8 cellular contexts compared by ENCODE assay signal in the genomic region with DNA sequence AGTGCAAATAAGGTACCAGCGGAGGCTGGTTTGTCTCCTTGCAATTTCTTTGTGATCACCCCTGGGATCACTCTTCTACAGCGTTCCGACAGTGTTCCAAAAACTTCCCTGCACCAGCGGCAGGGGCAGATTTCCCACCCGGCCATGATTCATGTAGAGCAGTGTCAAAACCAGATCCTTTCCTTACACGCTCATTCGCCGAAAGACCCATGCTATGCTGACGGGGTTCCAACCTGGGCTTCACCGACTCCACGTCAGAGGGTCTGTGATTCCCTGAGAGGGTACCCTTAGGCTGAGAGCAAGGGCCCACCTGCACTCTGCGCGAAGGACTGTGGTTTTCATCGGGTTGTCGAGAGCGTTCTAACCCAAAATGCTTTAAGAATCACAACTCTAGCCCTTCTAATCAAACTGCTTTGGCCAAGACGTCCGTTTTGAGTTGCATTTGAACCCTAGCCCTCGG. TPM values are rescaled to one million over a fixed set of nuclear protein-coding genes. Genes with fewer than 3 reads are reported as not detected.
A peak's percentile ranks its signal among the peaks of the same experiment; 100 is the strongest.
DNase-seq lines count a peak whose midpoint lies in the region; ATAC-seq and TF ChIP-seq lines count a peak whose summit lies in the region.

No MANE protein-coding gene starts in this region.

- H3K27me3 Mint-ChIP-seq in activated T-cell treated with anti-CD3 and anti-CD28 coated beads, Interleukin-2, amount 50 U/mL, for 4 hours (ENCODE audit: low read depth): no peaks in the 10 kb centered on the region
- H3K27me3 Mint-ChIP-seq in glutamatergic neuron (ENCODE audit: unreplicated experiment) (peaks cover 8% of the 10 kb centered on the region), osteocyte (ENCODE audit: unreplicated experiment) (no peaks in the 10 kb centered on the region)

- DNase-seq in COLO668 (lab: John Stamatoyannopoulos, UW; ENCODE audit: unreplicated experiment): peak; percentile 27
- DNase-seq in activated T-cell treated with anti-CD3 and anti-CD28 coated beads, Interleukin-2, amount 50 U/mL, for 4 hours: peak; percentile 8
- DNase-seq in glutamatergic neuron: peak; percentile 40
- no peak for DNase-seq in osteocyte (ENCODE audit: extremely low spot score, unreplicated experiment)
- no peak for DNase-seq in NCI-H187 treated with DMSO at 0.1 percent for 48 hours (lab: John Stamatoyannopoulos, UW)
- DNase-seq in NCI-H1092 treated with DMSO at 0.1 percent for 48 hours (lab: John Stamatoyannopoulos, UW): no peak

- TF ChIP-seq CTCF in glutamatergic neuron (IDR thresholded peaks at IDR 0.05; ENCODE audit: partially characterized antibody, unreplicated experiment) (peak; percentile 32), osteocyte (IDR thresholded peaks at IDR 0.05) (peak; percentile 43)

- peak overlapping the region; percentile 97 for H3K4me3 Mint-ChIP-seq in activated T-cell treated with anti-CD3 and anti-CD28 coated beads, Interleukin-2, amount 50 U/mL, for 4 hours
- H3K4me3 Mint-ChIP-seq in glutamatergic neuron (ENCODE audit: unreplicated experiment) (peak overlapping the region; percentile 98), osteocyte (ENCODE audit: unreplicated experiment) (peak overlapping the region; percentile 89)

- ATAC-seq in GM19463 (IDR thresholded peaks at IDR 0.05; ENCODE audit: unreplicated experiment) (peak; percentile 30), HG03521 (IDR thresholded peaks at IDR 0.05; ENCODE audit: unreplicated experiment) (peak; percentile 24)
- peak; percentile 46 to 52 for ATAC-seq in activated T-cell treated with anti-CD3 and anti-CD28 coated beads, Interleukin-2, amount 50 U/mL, for 4 hours

- H3K4me1 Mint-ChIP-seq in activated T-cell treated with anti-CD3 and anti-CD28 coated beads, Interleukin-2, amount 50 U/mL, for 4 hours (ENCODE audit: low read depth): peaks cover 33% of the 10 kb centered on the region
- no peaks in the 10 kb centered on the region for H3K4me1 Mint-ChIP-seq in glutamatergic neuron (ENCODE audit: low read depth, unreplicated experiment)
- peaks cover 17% of the 10 kb centered on the region for H3K4me1 Mint-ChIP-seq in osteocyte (ENCODE audit: unreplicated experiment)

- no peaks in the 10 kb centered on the region for H3K9me3 Mint-ChIP-seq in activated T-cell treated with anti-CD3 and anti-CD28 coated beads, Interleukin-2, amount 50 U/mL, for 4 hours
- peaks cover 2% of the 10 kb centered on the region for H3K9me3 Mint-ChIP-seq in glutamatergic neuron (ENCODE audit: unreplicated experiment)
- H3K9me3 Mint-ChIP-seq in osteocyte (ENCODE audit: unreplicated experiment): no peaks in the 10 kb centered on the region

- H3K27ac Mint-ChIP-seq in glutamatergic neuron (ENCODE audit: unreplicated experiment) (peak overlapping the region; percentile 70), osteocyte (ENCODE audit: unreplicated experiment) (peak overlapping the region; percentile 84)

- H3K36me3 Mint-ChIP-seq in activated T-cell treated with anti-CD3 and anti-CD28 coated beads, Interleukin-2, amount 50 U/mL, for 4 hours (ENCODE audit: insufficient read depth): peaks cover 16% of the 10 kb centered on the region
- H3K36me3 Mint-ChIP-seq in glutamatergic neuron (ENCODE audit: unreplicated experiment) (no peaks in the 10 kb centered on the region), osteocyte (ENCODE audit: unreplicated experiment) (peaks cover 8% of the 10 kb centered on the region)

RNA-seq across cellular contexts. Expression of a gene that starts 0.4 kb away (rescaled TPM):
- 10 to 100 TPM; 45.1 to 54.7 (median 53.4) TPM for total RNA-seq in activated T-cell treated with anti-CD3 and anti-CD28 coated beads, Interleukin-2, amount 50 U/mL, for 4 hours
- total RNA-seq in glutamatergic neuron (ENCODE audit: unreplicated experiment) (8.3 TPM), osteocyte (14.2 and 15.6 TPM in 2 replicates)

Comparison
In these comparisons a context has a peak if more than half of its experiments do, and no peak if none do; other contexts are left out.
1. DNase-seq: peak in COLO668 (single experiment), activated T-cell treated with anti-CD3 and anti-CD28 coated beads, Interleukin-2, amount 50 U/mL, for 4 hours (single experiment) and glutamatergic neuron (single experiment); none in osteocyte (single experiment), NCI-H187 treated with DMSO at 0.1 percent for 48 hours (single experiment) and NCI-H1092 treated with DMSO at 0.1 percent for 48 hours (single experiment).
2. Peak in every context shown above with its lines, with median percentiles within 50 percentile points of each other: ATAC-seq and H3K4me3 Mint-ChIP-seq.